1 cellular context compared by ENCODE assay signal in the genomic region with DNA sequence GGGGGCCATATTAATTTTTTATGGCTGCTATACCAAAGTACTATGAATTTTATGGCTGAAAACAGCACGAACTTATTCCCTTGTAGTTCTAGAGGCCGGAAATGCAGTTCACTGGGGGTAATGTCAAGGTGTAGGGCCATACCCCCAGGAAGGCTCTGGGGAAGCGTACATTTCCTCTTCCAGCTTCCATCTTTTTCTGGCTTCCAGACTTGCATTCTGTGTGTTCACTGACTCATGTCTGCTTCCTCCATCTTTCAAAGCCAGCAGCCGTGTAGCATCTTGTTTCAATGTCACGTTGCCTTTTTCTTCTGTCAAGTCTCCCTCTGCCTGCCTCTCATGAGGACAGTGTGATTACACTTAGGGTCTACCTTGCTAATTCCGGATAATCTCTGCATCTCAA.
TF ChIP-seq lines count a peak whose summit lies in the region.

No MANE protein-coding gene starts in this region.

TF ChIP-seq in GM23338, 12 proteins besides CTCF, POLR2A, EP300 and RAD21:
- no peak for TF ChIP-seq ZNF462 (CRISPR knock-in tag; IDR thresholded peaks at IDR 0.05)
- no peak for TF ChIP-seq ETS1 (IDR thresholded peaks at IDR 0.05)
- no peak for TF ChIP-seq ZNF331 (CRISPR knock-in tag; IDR thresholded peaks at IDR 0.05; ENCODE audit: low read depth)
- no peak for TF ChIP-seq POLR2AphosphoS5 (IDR thresholded peaks at IDR 0.05; ENCODE audit: low read depth)
- TF ChIP-seq ZNF114 (CRISPR knock-in tag; IDR thresholded peaks at IDR 0.05): no peak
- TF ChIP-seq STAT1 (IDR thresholded peaks at IDR 0.05; ENCODE audit: unreplicated experiment): no peak
- TF ChIP-seq EZH2 (IDR thresholded peaks at IDR 0.05; ENCODE audit: low read depth, unreplicated experiment): no peak
- no peak for TF ChIP-seq JUNB (IDR thresholded peaks at IDR 0.05; ENCODE audit: unreplicated experiment)
- TF ChIP-seq, protein P1, sequence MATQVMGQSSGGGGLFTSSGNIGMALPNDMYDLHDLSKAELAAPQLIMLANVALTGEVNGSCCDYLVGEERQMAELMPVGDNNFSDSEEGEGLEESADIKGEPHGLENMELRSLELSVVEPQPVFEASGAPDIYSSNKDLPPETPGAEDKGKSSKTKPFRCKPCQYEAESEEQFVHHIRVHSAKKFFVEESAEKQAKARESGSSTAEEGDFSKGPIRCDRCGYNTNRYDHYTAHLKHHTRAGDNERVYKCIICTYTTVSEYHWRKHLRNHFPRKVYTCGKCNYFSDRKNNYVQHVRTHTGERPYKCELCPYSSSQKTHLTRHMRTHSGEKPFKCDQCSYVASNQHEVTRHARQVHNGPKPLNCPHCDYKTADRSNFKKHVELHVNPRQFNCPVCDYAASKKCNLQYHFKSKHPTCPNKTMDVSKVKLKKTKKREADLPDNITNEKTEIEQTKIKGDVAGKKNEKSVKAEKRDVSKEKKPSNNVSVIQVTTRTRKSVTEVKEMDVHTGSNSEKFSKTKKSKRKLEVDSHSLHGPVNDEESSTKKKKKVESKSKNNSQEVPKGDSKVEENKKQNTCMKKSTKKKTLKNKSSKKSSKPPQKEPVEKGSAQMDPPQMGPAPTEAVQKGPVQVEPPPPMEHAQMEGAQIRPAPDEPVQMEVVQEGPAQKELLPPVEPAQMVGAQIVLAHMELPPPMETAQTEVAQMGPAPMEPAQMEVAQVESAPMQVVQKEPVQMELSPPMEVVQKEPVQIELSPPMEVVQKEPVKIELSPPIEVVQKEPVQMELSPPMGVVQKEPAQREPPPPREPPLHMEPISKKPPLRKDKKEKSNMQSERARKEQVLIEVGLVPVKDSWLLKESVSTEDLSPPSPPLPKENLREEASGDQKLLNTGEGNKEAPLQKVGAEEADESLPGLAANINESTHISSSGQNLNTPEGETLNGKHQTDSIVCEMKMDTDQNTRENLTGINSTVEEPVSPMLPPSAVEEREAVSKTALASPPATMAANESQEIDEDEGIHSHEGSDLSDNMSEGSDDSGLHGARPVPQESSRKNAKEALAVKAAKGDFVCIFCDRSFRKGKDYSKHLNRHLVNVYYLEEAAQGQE (IDR thresholded peaks at IDR 0.05; ENCODE audit: unreplicated experiment): no peak
- no peak for TF ChIP-seq CREB1 (CRISPR knock-in tag; IDR thresholded peaks at IDR 0.05; ENCODE audit: low read depth)
- no peak for TF ChIP-seq NANOG (IDR thresholded peaks at IDR 0.05; ENCODE audit: borderline replicate concordance)
- no peak for TF ChIP-seq EZH2phosphoT487 (IDR thresholded peaks at IDR 0.05; ENCODE audit: unreplicated experiment)
